ENCODE assay signal across 8 cellular contexts in genomic region chr11:65355776-65356393, GRCh38. TPM values are rescaled to one million over a fixed set of nuclear protein-coding genes. Genes with fewer than 3 reads are reported as not detected.
DNase-seq lines count a peak whose midpoint lies in the region; ATAC-seq and TF ChIP-seq lines count a peak whose summit lies in the region.

No MANE protein-coding gene starts in this region.

- CTCF ChIA-PET in HEK293T (lab: Yijun Ruan, JAX): interaction anchor here (0.8 to 1.2 kb wide), 2 partner anchors 26 to 27 kb away, joined by 3 read pairs; no protein-coding TSS in a partner anchor

- H3K4me2 ChIP-seq in BLaER1 treated with 17β-estradiol and CSF1 and Interleukin-3, amounts not matched to agents 10 nM and 100 nM: peak overlapping the region; percentile 94 to 99 (median 95)
- peak overlapping the region; percentile 77 for H3K4me2 ChIP-seq in neural cell (ENCODE audit: low read length)

- peak overlapping the region; percentile 42 for H2AFZ ChIP-seq in neural cell (ENCODE audit: low read depth, low read length)

- no peaks in the 10 kb centered on the region for H3K9me2 ChIP-seq in neural cell (ENCODE audit: insufficient read depth, low read length)

- H3K36me3 ChIP-seq in BLaER1 treated with 17β-estradiol and CSF1 and Interleukin-3, amounts not matched to agents 10 nM and 100 nM: peaks cover 14 to 29% (median 24%) of the 10 kb centered on the region in 11 experiments
- H3K36me3 ChIP-seq in NT2/D1 (ENCODE audit: insufficient read depth, insufficient read length, low read length) (peaks cover 25% of the 10 kb centered on the region), neural cell (ENCODE audit: insufficient read depth, low read length) (peaks cover 6% of the 10 kb centered on the region)

- POLR2A ChIA-PET in HEK293T (lab: Yijun Ruan, JAX): interaction anchor here (0.8 to 3.1 kb wide), 6 partner anchors 8 to 144 kb away, joined by 3 to 13 read pairs (median 4); partner anchors contain the start of genes DPF2, MALAT1 and NEAT1

- TF ChIP-seq RAD21 in neural cell (conservative IDR thresholded peaks at IDR 0.05): no peak

- no peak for DNase-seq in NT2/D1 (ENCODE audit: low read depth, low spot score)
- DNase-seq in epithelial cell of proximal tubule (ENCODE audit: low read depth): no peak
- DNase-seq in stimulated activated CD4-positive, alpha-beta T cell treated with anti-CD3 and anti-CD28 coated beads, Interleukin-15, amount 100 ng/mL, for 24 hours: no peak
- DNase-seq in HEK293T (ENCODE audit: extremely low spot score): no peak
- DNase-seq in glomerular visceral epithelial cell (ENCODE audit: extremely low spot score): no peak

- no peak overlapping the region for H3K27ac ChIP-seq in BLaER1 treated with 17β-estradiol and CSF1 and Interleukin-3, amounts not matched to agents 10 nM and 100 nM
- peak overlapping the region; percentile 77 for H3K27ac ChIP-seq in neural cell (ENCODE audit: low read length)

- H3K79me2 ChIP-seq in neural cell (replicated peaks; ENCODE audit: insufficient read depth, low read length): peaks cover 34% of the 10 kb centered on the region

- no peak for ATAC-seq in HG03025 (IDR thresholded peaks at IDR 0.05; ENCODE audit: low FRiP score, unreplicated experiment)

- H3K9me3 ChIP-seq in BLaER1 treated with 17β-estradiol and CSF1 and Interleukin-3, amounts not matched to agents 10 nM and 100 nM (replicated peaks in 1 of 11): no peaks in the 10 kb centered on the region
- H3K9me3 ChIP-seq in NT2/D1 (ENCODE audit: insufficient read depth, low read length) (no peaks in the 10 kb centered on the region), neural cell (ENCODE audit: low read length) (no peaks in the 10 kb centered on the region)

- no peak for TF ChIP-seq CTCF in epithelial cell of proximal tubule (conservative IDR thresholded peaks at IDR 0.05; ENCODE audit: low read depth, low read length)
- no peak for TF ChIP-seq CTCF in neural cell (IDR thresholded peaks at IDR 0.05; ENCODE audit: poor library complexity, severe bottlenecking)

- H4K20me1 ChIP-seq in BLaER1 treated with 17β-estradiol and CSF1 and Interleukin-3, amounts not matched to agents 10 nM and 100 nM: peaks cover 0 to 38% (median 23%) of the 10 kb centered on the region in 11 experiments; a peak in 13 of 22 replicates
- H4K20me1 ChIP-seq in neural cell (ENCODE audit: insufficient read depth): no peaks in the 10 kb centered on the region

- peak overlapping the region in 5 of 11 experiments; percentile 42 to 85 (median 79); a peak in 6 of 22 replicates for H3K9ac ChIP-seq in BLaER1 treated with 17β-estradiol and CSF1 and Interleukin-3, amounts not matched to agents 10 nM and 100 nM
- H3K9ac ChIP-seq in NT2/D1 (ENCODE audit: insufficient read length, low read depth): peak overlapping the region; percentile 37
- peak overlapping the region; percentile 97 for H3K9ac ChIP-seq in neural cell (ENCODE audit: low read length)

- peaks cover 6% of the 10 kb centered on the region for H3F3A ChIP-seq in neural cell (ENCODE audit: insufficient read depth, low read length, poor library complexity, severe bottlenecking)

- no peak for TF ChIP-seq EP300 in neural cell (conservative IDR thresholded peaks at IDR 0.05; ENCODE audit: poor library complexity, severe bottlenecking)

- H3K27me3 ChIP-seq in BLaER1 treated with 17β-estradiol and CSF1 and Interleukin-3, amounts not matched to agents 10 nM and 100 nM: no peaks in the 10 kb centered on the region
- H3K27me3 ChIP-seq in NT2/D1 (ENCODE audit: insufficient read depth, insufficient read length) (peaks cover 24% of the 10 kb centered on the region), neural cell (ENCODE audit: insufficient read depth, low read depth, low read length) (no peaks in the 10 kb centered on the region)

- H3K4me3 ChIP-seq in BLaER1 treated with 17β-estradiol and CSF1 and Interleukin-3, amounts not matched to agents 10 nM and 100 nM: peak overlapping the region in 7 of 10 experiments; percentile 69 to 82 (median 76); a peak in 11 of 20 replicates
- H3K4me3 ChIP-seq in NT2/D1 (ENCODE audit: insufficient read length, low read depth) (no peak overlapping the region), epithelial cell of proximal tubule (ENCODE audit: low read depth, low read length) (peak overlapping the region; percentile 7), neural cell (ENCODE audit: low read length) (peak overlapping the region; percentile 84)

- peaks cover 15 to 30% (median 24%) of the 10 kb centered on the region in 10 experiments for H3K4me1 ChIP-seq in BLaER1 treated with 17β-estradiol and CSF1 and Interleukin-3, amounts not matched to agents 10 nM and 100 nM
- peaks cover 18% of the 10 kb centered on the region for H3K4me1 ChIP-seq in NT2/D1 (ENCODE audit: insufficient read depth, insufficient read length)

TF ChIP-seq in neural cell, 6 proteins besides CTCF, POLR2A, EP300 and RAD21 (continues in another document):
- TF ChIP-seq MXI1 (conservative IDR thresholded peaks at IDR 0.05; ENCODE audit: poor library complexity, severe bottlenecking) (no peak), TAF1 (IDR thresholded peaks at IDR 0.05; ENCODE audit: low read depth) (no peak), EZH2 (IDR thresholded peaks at IDR 0.05; ENCODE audit: borderline replicate concordance, insufficient read depth, low read length, poor library complexity, severe bottlenecking) (no peak), SMC3 (conservative IDR thresholded peaks at IDR 0.05; ENCODE audit: poor library complexity) (no peak), REST (IDR thresholded peaks at IDR 0.05; ENCODE audit: borderline replicate concordance) (no peak)

TF ChIP-seq in HEK293T, 16 proteins besides CTCF, POLR2A, EP300 and RAD21:
- no peak for TF ChIP-seq L3MBTL2 (conservative IDR thresholded peaks at IDR 0.05)
- TF ChIP-seq SUZ12 (IDR thresholded peaks at IDR 0.05): no peak
- TF ChIP-seq LEF1 (IDR thresholded peaks at IDR 0.05; ENCODE audit: borderline replicate concordance): no peak
- no peak for TF ChIP-seq ELF4 (IDR thresholded peaks at IDR 0.05)
- no peak for TF ChIP-seq NFRKB (IDR thresholded peaks at IDR 0.05)
- no peak for TF ChIP-seq ZNF384 (IDR thresholded peaks at IDR 0.05)
- TF ChIP-seq SP1 (IDR thresholded peaks at IDR 0.05): no peak
- TF ChIP-seq TARDBP (IDR thresholded peaks at IDR 0.05): no peak
- TF ChIP-seq FOXM1 (IDR thresholded peaks at IDR 0.05; ENCODE audit: borderline replicate concordance): no peak
- TF ChIP-seq BHLHE40 (IDR thresholded peaks at IDR 0.05; ENCODE audit: borderline replicate concordance): no peak
- no peak for TF ChIP-seq HDGF (IDR thresholded peaks at IDR 0.05; ENCODE audit: borderline replicate concordance)
- no peak for TF ChIP-seq FOXA1 (IDR thresholded peaks at IDR 0.05)
- no peak for TF ChIP-seq PKNOX1 (IDR thresholded peaks at IDR 0.05)
- TF ChIP-seq ARNT (IDR thresholded peaks at IDR 0.05): no peak
- TF ChIP-seq CTBP1 (IDR thresholded peaks at IDR 0.05; ENCODE audit: borderline replicate concordance): no peak
- TF ChIP-seq FOXK2 (IDR thresholded peaks at IDR 0.05): no peak

RNA-seq across cellular contexts. Expression of gene TIGD3, which starts 1.3 kb away (rescaled TPM):
- 0.75 and 1.2 TPM in 2 replicates for total RNA-seq in epithelial cell of proximal tubule
- polyA plus RNA-seq in neural cell: 16.1 and 23.1 TPM in 2 replicates
- 16.2 and 19.5 TPM in 2 replicates for polyA minus RNA-seq in neural cell

RNA-seq across cellular contexts. Expression of gene DPF2, which starts 22.2 kb away (rescaled TPM):
- 34.9 and 44.1 TPM in 2 replicates for total RNA-seq in epithelial cell of proximal tubule
- polyA plus RNA-seq in neural cell: 57.8 and 60.9 TPM in 2 replicates
- 62.8 and 66.9 TPM in 2 replicates for polyA minus RNA-seq in neural cell

RNA-seq across cellular contexts. Expression of gene SLC25A45, which starts 26.6 kb away (rescaled TPM):
- total RNA-seq in epithelial cell of proximal tubule: 0.29 and 1.2 TPM in 2 replicates
- polyA plus RNA-seq in neural cell: 0.66 TPM in 1 of 2 replicates, not detected in the other
- polyA minus RNA-seq in neural cell: not detected in 2 replicates

RNA-seq across cellular contexts. Expression of gene FRMD8, which starts 30.6 kb away (rescaled TPM):
- 43.5 and 49.5 TPM in 2 replicates for total RNA-seq in epithelial cell of proximal tubule
- polyA plus RNA-seq in neural cell: 17.2 and 22.2 TPM in 2 replicates
- 8.3 and 9.0 TPM in 2 replicates for polyA minus RNA-seq in neural cell

RNA-seq across cellular contexts. Expression of gene CDC42EP2, which starts 41.2 kb away (rescaled TPM):
- 18.6 and 23.1 TPM in 2 replicates for total RNA-seq in epithelial cell of proximal tubule
- 0.56 and 1.3 TPM in 2 replicates for polyA plus RNA-seq in neural cell
- polyA minus RNA-seq in neural cell: 4.1 and 6.1 TPM in 2 replicates
